In genomic region chr6:42970859-42971612, GRCh38 we compare ENCODE assay signal across 13 cellular contexts. TPM values are rescaled to one million over a fixed set of nuclear protein-coding genes. Genes with fewer than 3 reads are reported as not detected.
A peak's percentile ranks its signal among the peaks of the same experiment; 100 is the strongest.
DNase-seq lines count a peak whose midpoint lies in the region; ATAC-seq and TF ChIP-seq lines count a peak whose summit lies in the region.
"Had no signal": no experiment of that assay in that cellular context is flagged by ENCODE, and none has a peak within 500 bp of the region (broad histone marks: within the 10 kb centered on the region; RNA-seq: fewer than 3 reads in every experiment).

No MANE protein-coding gene starts in this region.

- no peaks in the 10 kb centered on the region for H3K27me3 Mint-ChIP-seq in stimulated activated naive CD8-positive, alpha-beta T cell treated with anti-CD3 and anti-CD28 coated beads, Interleukin-15, amount 100 ng/mL, for 72 hours

- 82% methylated on average over 4 of the region's 4 CpGs for WGBS in esophagus muscularis mucosa

- TF ChIP-seq EP300 in esophagus muscularis mucosa (IDR thresholded peaks at IDR 0.05), result no peak

- H3K4me3 ChIP-seq in dorsolateral prefrontal cortex, result no peak overlapping the region
- no peak overlapping the region for H3K4me3 ChIP-seq in esophagus muscularis mucosa
- H3K4me3 ChIP-seq: Peyer's patch, suprapubic skin had no signal

- peaks cover 0 to 11% (median 5%) of the 10 kb centered on the region in 4 donors for H3K4me1 ChIP-seq in esophagus muscularis mucosa
- H3K4me1 ChIP-seq: Peyer's patch had no signal

- no peaks in the 10 kb centered on the region for H3K9me3 Mint-ChIP-seq in stimulated activated naive CD8-positive, alpha-beta T cell treated with anti-CD3 and anti-CD28 coated beads, Interleukin-15, amount 100 ng/mL, for 72 hours

- no peak for DNase-seq in left ventricle myocardium superior
- DNase-seq in Right ventricle myocardium superior, result no peak
- DNase-seq in RWPE1 (ENCODE audit: low spot score), result peak; percentile 39
- no peak for DNase-seq in dorsolateral prefrontal cortex
- DNase-seq in stimulated activated naive CD8-positive, alpha-beta T cell treated with anti-CD3 and anti-CD28 coated beads, Interleukin-15, amount 100 ng/mL, for 72 hours, result no peak
- DNase-seq in esophagus muscularis mucosa (ENCODE audit: extremely low spot score), result no peak
- DNase-seq in germinal center (ENCODE audit: low spot score), result no peak
- DNase-seq: brain microvascular endothelial cell, NCI-H1417, Peyer's patch had no signal

- H3K27ac ChIP-seq in RWPE1 (peak overlapping the region; percentile 60), dorsolateral prefrontal cortex (peak overlapping the region in 57 of 59 donors; percentile 10 to 93 (median 80)), esophagus muscularis mucosa (replicated peaks in 1 of 4) (no peak overlapping the region)
- H3K27ac ChIP-seq: brain microvascular endothelial cell, C4-2B, Peyer's patch, suprapubic skin had no signal

- intact Hi-C loops in left ventricle myocardium superior (cut with micrococcal nuclease) (no loop called here), Right ventricle myocardium superior (cut with DNase I) (loop anchor here (10.0 kb wide), 1 partner anchor 66 kb away; no protein-coding TSS in a partner anchor), dorsolateral prefrontal cortex (cut with DNase I) (no loop called here), esophagus muscularis mucosa (cut with DNase I) (no loop called here)

- CTCF ChIA-PET in RWPE1 (lab: Yijun Ruan, JAX), result interaction anchor here (0.6 to 0.9 kb wide), 2 partner anchors 8 to 1389 kb away, joined by 3 to 4 read pairs; no protein-coding TSS in a partner anchor

- H3K27me3 ChIP-seq in dorsolateral prefrontal cortex (no peaks in the 10 kb centered on the region), esophagus muscularis mucosa (no peaks in the 10 kb centered on the region)
- H3K27me3 ChIP-seq: brain microvascular endothelial cell, Peyer's patch, suprapubic skin had no signal

- TF ChIP-seq POLR2A in esophagus muscularis mucosa (IDR thresholded peaks at IDR 0.05; ENCODE audit: low read depth), result no peak

- POLR2A ChIA-PET in RWPE1 (lab: Yijun Ruan, JAX; ENCODE audit: low non-redundant PET), result interaction anchor here (0.5 kb wide), 1 partner anchor 8 kb away, joined by 6 read pairs; the partner anchor contains the start of gene PEX6

- peaks cover 43% of the 10 kb centered on the region for H3K4me1 Mint-ChIP-seq in stimulated activated naive CD8-positive, alpha-beta T cell treated with anti-CD3 and anti-CD28 coated beads, Interleukin-15, amount 100 ng/mL, for 72 hours

- peaks cover 10 to 46% (median 33%) of the 10 kb centered on the region in 4 donors for H3K36me3 ChIP-seq in esophagus muscularis mucosa
- H3K36me3 ChIP-seq: brain microvascular endothelial cell had no signal

- no peak for TF ChIP-seq CTCF in RWPE1 (conservative IDR thresholded peaks at IDR 0.05; ENCODE audit: low read depth)
- TF ChIP-seq CTCF in dorsolateral prefrontal cortex (IDR thresholded peaks at IDR 0.05 in 54 of 56, conservative IDR thresholded peaks at IDR 0.05 in 2 of 56; ENCODE audit: low read depth in 1 of 56, partially characterized antibody in 56 of 56), result no peak
- TF ChIP-seq CTCF in esophagus muscularis mucosa (IDR thresholded peaks at IDR 0.05), result no peak

- ATAC-seq in left ventricle myocardium superior, result peak; percentile 51
- no peak for ATAC-seq in Right ventricle myocardium superior (ENCODE audit: poor library complexity)
- ATAC-seq in stimulated activated naive CD8-positive, alpha-beta T cell treated with anti-CD3 and anti-CD28 coated beads, Interleukin-15, amount 100 ng/mL, for 72 hours, result peak; percentile 40
- ATAC-seq in GM19463 (IDR thresholded peaks at IDR 0.05; ENCODE audit: unreplicated experiment), result no peak

- peak overlapping the region in 1 of 2 donors; percentile 50 for H3K4me3 Mint-ChIP-seq in stimulated activated naive CD8-positive, alpha-beta T cell treated with anti-CD3 and anti-CD28 coated beads, Interleukin-15, amount 100 ng/mL, for 72 hours

- H3K27ac Mint-ChIP-seq in stimulated activated naive CD8-positive, alpha-beta T cell treated with anti-CD3 and anti-CD28 coated beads, Interleukin-15, amount 100 ng/mL, for 72 hours, result peak overlapping the region in 1 of 2 donors; percentile 12

- H3K9me3 ChIP-seq in esophagus muscularis mucosa, result no peaks in the 10 kb centered on the region
- H3K9me3 ChIP-seq: Peyer's patch, suprapubic skin had no signal

RNA-seq across cellular contexts. Expression of gene PEX6, which starts 7.9 kb away (rescaled TPM):
- total RNA-seq in left ventricle myocardium superior (27.8 TPM), Right ventricle myocardium superior (27.1 TPM), dorsolateral prefrontal cortex (10 to 100 TPM; 14.5 to 47.7 (median 28.6) TPM), esophagus muscularis mucosa (10 to 100 TPM; 13.4 to 31.3 (median 21.8) TPM)

RNA-seq across cellular contexts. Expression of gene GNMT, which starts 10.5 kb away (rescaled TPM):
- total RNA-seq in left ventricle myocardium superior (2.0 TPM), Right ventricle myocardium superior (2.3 TPM), dorsolateral prefrontal cortex (1 to 10 TPM; 1.0 to 9.9 (median 3.9) TPM), esophagus muscularis mucosa (1 to 10 TPM in 3 of 4 donors, not detected in 1; 2.3 to 4.5 (median 3.6) TPM)

RNA-seq across cellular contexts. Expression of gene PPP2R5D, which starts 13.3 kb away (rescaled TPM):
- total RNA-seq in left ventricle myocardium superior, result 40.3 TPM
- total RNA-seq in Right ventricle myocardium superior, result 34.6 TPM
- total RNA-seq in dorsolateral prefrontal cortex, result 10 to 100 TPM; 37.6 to 92.6 (median 66.9) TPM
- total RNA-seq in esophagus muscularis mucosa, result 10 to 100 TPM; 35.3 to 48.2 (median 42.4) TPM

RNA-seq across cellular contexts. Expression of gene CNPY3, which starts 41.8 kb away (rescaled TPM):
- total RNA-seq in left ventricle myocardium superior (19.5 TPM), Right ventricle myocardium superior (20.6 TPM), dorsolateral prefrontal cortex (10 to 100 TPM; 33.3 to 56.8 (median 43.9) TPM), esophagus muscularis mucosa (10 to 100 TPM; 24.5 to 39.6 (median 34.3) TPM)

RNA-seq across cellular contexts. Expression of gene MEA1, which starts 42.7 kb away (rescaled TPM):
- total RNA-seq in left ventricle myocardium superior (28.7 TPM), Right ventricle myocardium superior (26.7 TPM), dorsolateral prefrontal cortex (10 to 100 TPM; 35.0 to 82.2 (median 58.5) TPM), esophagus muscularis mucosa (10 to 100 TPM; 51.5 to 71.2 (median 62.8) TPM)

Comparison
In these comparisons a context has a peak if more than half of its experiments do, and no peak if none do; other contexts are left out.
1. ATAC-seq: peak in left ventricle myocardium superior (single experiment) and stimulated activated naive CD8-positive, alpha-beta T cell treated with anti-CD3 and anti-CD28 coated beads, Interleukin-15, amount 100 ng/mL, for 72 hours (single experiment); none in Right ventricle myocardium superior (single experiment) and GM19463 (single experiment).
2. H3K27ac ChIP-seq: peak in RWPE1 (single experiment) and dorsolateral prefrontal cortex (57 of 59); none in esophagus muscularis mucosa (0 of 4).